19 cellular contexts compared by ENCODE assay signal in genomic region chr17:49090885-49091594, GRCh38. TPM values are rescaled to one million over a fixed set of nuclear protein-coding genes. Genes with fewer than 3 reads are reported as not detected.
A peak's percentile ranks its signal among the peaks of the same experiment; 100 is the strongest.
DNase-seq lines count a peak whose midpoint lies in the region; FAIRE-seq and TF ChIP-seq lines count a peak whose summit lies in the region.
"Had no signal": no experiment of that assay in that cellular context is flagged by ENCODE, and none has a peak within 500 bp of the region (broad histone marks: within the 10 kb centered on the region; RNA-seq: fewer than 3 reads in every experiment).

No MANE protein-coding gene starts in this region.

- H3K27ac ChIP-seq in WERI-Rb-1 = no peak overlapping the region
- peak overlapping the region; percentile 28 to 81 (median 55) for H3K27ac ChIP-seq in esophagus squamous epithelium
- H3K27ac ChIP-seq: C4-2B, HL-60 had no signal

- peak; percentile 70 for FAIRE-seq in bronchial epithelial cell (lab: Jason Lieb, UNC)
- FAIRE-seq: A204.1, GM12878, GM18507 had no signal

- TF ChIP-seq POLR2A in esophagus squamous epithelium (IDR thresholded peaks at IDR 0.05) = no peak

- H3K9me3 ChIP-seq in WERI-Rb-1 (ENCODE audit: severe bottlenecking) (peaks cover 5% of the 10 kb centered on the region), esophagus squamous epithelium (no peaks in the 10 kb centered on the region)
- H3K9me3 ChIP-seq: BE2C had no signal

- H3K36me3 ChIP-seq in WERI-Rb-1 (no peaks in the 10 kb centered on the region), bronchial epithelial cell (ENCODE audit: control insufficient read depth, insufficient read depth, low read length) (no peaks in the 10 kb centered on the region), esophagus squamous epithelium (no peaks in the 10 kb centered on the region)
- H3K36me3 ChIP-seq: BE2C had no signal

- WGBS in esophagus squamous epithelium, 2 donors = 50 to 52% methylated on average over 8 to 9 of the region's 10 CpGs

- H3K4me3 ChIP-seq in WERI-Rb-1 (ENCODE audit: low read depth, low read length) = no peak overlapping the region
- H3K4me3 ChIP-seq in bronchial epithelial cell (ENCODE audit: low read depth, low read length) = no peak overlapping the region
- no peak overlapping the region for H3K4me3 ChIP-seq in esophagus squamous epithelium
- H3K4me3 ChIP-seq: GM12878 had no signal

- TF ChIP-seq CTCF in WERI-Rb-1 (IDR thresholded peaks at IDR 0.05; ENCODE audit: low read depth, low read length) (no peak), bronchial epithelial cell (IDR thresholded peaks at IDR 0.05; ENCODE audit: insufficient read depth, low read length, severe bottlenecking) (no peak), esophagus squamous epithelium (IDR thresholded peaks at IDR 0.05) (peak in 1 of 6 experiments; percentile 28)

- H3K27me3 ChIP-seq in WERI-Rb-1 (ENCODE audit: insufficient read depth, low read depth, severe bottlenecking) = no peaks in the 10 kb centered on the region
- peaks cover 3% of the 10 kb centered on the region for H3K27me3 ChIP-seq in bronchial epithelial cell (ENCODE audit: control insufficient read depth, insufficient read depth, low read length)
- H3K27me3 ChIP-seq in esophagus squamous epithelium = peaks cover 0 to 31% (median 0%) of the 10 kb centered on the region in 4 donors

- H3K4me1 ChIP-seq in esophagus squamous epithelium = peaks cover 0 to 25% (median 5%) of the 10 kb centered on the region in 3 donors
- H3K4me1 ChIP-seq: BE2C had no signal

- intact Hi-C loops in esophagus squamous epithelium (cut with DNase I) = no loop called here

- DNase-seq in WERI-Rb-1 = peak; percentile 54
- DNase-seq in bronchial epithelial cell (ENCODE audit: low read depth) = peak; percentile 97
- DNase-seq in esophagus squamous epithelium (lab: John Stamatoyannopoulos, UW) = no peak
- DNase-seq in mesenteric fat pad (ENCODE audit: low spot score) = peak; percentile 43
- DNase-seq in HT-29 (ENCODE audit: low spot score) = no peak
- no peak for DNase-seq in NCI-H510A (lab: John Stamatoyannopoulos, UW)
- no peak for DNase-seq in HuH-7.5 (ENCODE audit: low spot score)
- DNase-seq in central memory CD4-positive, alpha-beta T cell = no peak
- DNase-seq: BE2C; CD4-positive, alpha-beta memory T cell; DMS79; HCEC 1CT had no signal

RNA-seq across cellular contexts. Expression of gene B4GALNT2, which starts 41.5 kb away (rescaled TPM):
- 4.2 and 7.2 TPM in 2 replicates for total RNA-seq in bronchial epithelial cell
- total RNA-seq in esophagus squamous epithelium = under 1 TPM in 1 of 4 donors, not detected in 3; 0.04 TPM
- not detected for total RNA-seq in mesenteric fat pad
- 0.18 TPM in 1 of 2 replicates, not detected in the other for total RNA-seq in HT-29 (2014; rRNA removed; shearing (Covaris generic))
- total RNA-seq: G401, GM12878, H4 had no signal

Comparison
In these comparisons a context has a peak if more than half of its experiments do, and no peak if none do; other contexts are left out.
1. DNase-seq: peak in WERI-Rb-1 (single experiment), bronchial epithelial cell (single experiment) and mesenteric fat pad (single experiment); none in esophagus squamous epithelium (single experiment), HT-29 (single experiment), NCI-H510A (single experiment), HuH-7.5 (single experiment) and central memory CD4-positive, alpha-beta T cell (single experiment).